Comparison of ENCODE assay signal across 1 cellular context in the genomic region with DNA sequence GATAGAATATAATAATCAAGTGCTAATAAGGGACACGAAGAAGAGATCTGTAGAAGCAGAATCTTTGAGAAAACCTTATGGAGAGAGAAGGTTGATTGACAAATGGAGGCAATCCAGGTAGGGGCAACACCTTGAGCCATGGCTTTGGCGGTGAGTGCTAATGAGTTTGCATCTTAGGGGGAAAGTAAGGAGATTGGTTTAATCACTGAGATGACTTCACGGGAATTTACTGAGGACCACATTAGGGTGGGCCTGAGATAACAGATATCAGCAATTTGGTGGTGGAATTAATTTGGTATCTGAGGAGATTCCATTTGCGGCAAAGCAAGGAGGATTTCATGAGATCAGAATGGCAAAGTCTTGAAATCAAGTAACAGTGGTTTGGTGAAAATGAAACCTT.
TF ChIP-seq lines count a peak whose summit lies in the region.

No MANE protein-coding gene starts in this region.

TF ChIP-seq in WTC11, 78 proteins besides CTCF, POLR2A, EP300 and RAD21 (continued from another document):
- TF ChIP-seq IRF1 (CRISPR knock-in tag; IDR thresholded peaks at IDR 0.05) (no peak), CREB1 (CRISPR knock-in tag; IDR thresholded peaks at IDR 0.05) (no peak), RELA (CRISPR knock-in tag; IDR thresholded peaks at IDR 0.05; ENCODE audit: borderline replicate concordance) (no peak), ZNF425 (CRISPR knock-in tag; conservative IDR thresholded peaks at IDR 0.05) (no peak), JUN (CRISPR knock-in tag; IDR thresholded peaks at IDR 0.05) (no peak)
- TF ChIP-seq, protein P1, sequence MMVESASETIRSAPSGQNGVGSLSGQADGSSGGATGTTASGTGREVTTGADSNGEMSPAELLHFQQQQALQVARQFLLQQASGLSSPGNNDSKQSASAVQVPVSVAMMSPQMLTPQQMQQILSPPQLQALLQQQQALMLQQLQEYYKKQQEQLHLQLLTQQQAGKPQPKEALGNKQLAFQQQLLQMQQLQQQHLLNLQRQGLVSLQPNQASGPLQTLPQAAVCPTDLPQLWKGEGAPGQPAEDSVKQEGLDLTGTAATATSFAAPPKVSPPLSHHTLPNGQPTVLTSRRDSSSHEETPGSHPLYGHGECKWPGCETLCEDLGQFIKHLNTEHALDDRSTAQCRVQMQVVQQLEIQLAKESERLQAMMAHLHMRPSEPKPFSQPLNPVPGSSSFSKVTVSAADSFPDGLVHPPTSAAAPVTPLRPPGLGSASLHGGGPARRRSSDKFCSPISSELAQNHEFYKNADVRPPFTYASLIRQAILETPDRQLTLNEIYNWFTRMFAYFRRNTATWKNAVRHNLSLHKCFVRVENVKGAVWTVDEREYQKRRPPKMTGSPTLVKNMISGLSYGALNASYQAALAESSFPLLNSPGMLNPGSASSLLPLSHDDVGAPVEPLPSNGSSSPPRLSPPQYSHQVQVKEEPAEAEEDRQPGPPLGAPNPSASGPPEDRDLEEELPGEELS (CRISPR knock-in tag; IDR thresholded peaks at IDR 0.05): no peak
- TF ChIP-seq, protein P2, sequence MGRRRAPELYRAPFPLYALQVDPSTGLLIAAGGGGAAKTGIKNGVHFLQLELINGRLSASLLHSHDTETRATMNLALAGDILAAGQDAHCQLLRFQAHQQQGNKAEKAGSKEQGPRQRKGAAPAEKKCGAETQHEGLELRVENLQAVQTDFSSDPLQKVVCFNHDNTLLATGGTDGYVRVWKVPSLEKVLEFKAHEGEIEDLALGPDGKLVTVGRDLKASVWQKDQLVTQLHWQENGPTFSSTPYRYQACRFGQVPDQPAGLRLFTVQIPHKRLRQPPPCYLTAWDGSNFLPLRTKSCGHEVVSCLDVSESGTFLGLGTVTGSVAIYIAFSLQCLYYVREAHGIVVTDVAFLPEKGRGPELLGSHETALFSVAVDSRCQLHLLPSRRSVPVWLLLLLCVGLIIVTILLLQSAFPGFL (CRISPR knock-in tag; IDR thresholded peaks at IDR 0.05; ENCODE audit: borderline replicate concordance): no peak
- TF ChIP-seq, protein P3, sequence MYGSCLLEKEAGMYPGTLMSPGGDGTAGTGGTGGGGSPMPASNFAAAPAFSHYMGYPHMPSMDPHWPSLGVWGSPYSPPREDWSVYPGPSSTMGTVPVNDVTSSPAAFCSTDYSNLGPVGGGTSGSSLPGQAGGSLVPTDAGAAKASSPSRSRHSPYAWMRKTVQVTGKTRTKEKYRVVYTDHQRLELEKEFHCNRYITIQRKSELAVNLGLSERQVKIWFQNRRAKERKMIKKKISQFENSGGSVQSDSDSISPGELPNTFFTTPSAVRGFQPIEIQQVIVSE (CRISPR knock-in tag; IDR thresholded peaks at IDR 0.05; ENCODE audit: borderline replicate concordance): no peak
